ENCODE assay signal across 8 cellular contexts in the genomic region with DNA sequence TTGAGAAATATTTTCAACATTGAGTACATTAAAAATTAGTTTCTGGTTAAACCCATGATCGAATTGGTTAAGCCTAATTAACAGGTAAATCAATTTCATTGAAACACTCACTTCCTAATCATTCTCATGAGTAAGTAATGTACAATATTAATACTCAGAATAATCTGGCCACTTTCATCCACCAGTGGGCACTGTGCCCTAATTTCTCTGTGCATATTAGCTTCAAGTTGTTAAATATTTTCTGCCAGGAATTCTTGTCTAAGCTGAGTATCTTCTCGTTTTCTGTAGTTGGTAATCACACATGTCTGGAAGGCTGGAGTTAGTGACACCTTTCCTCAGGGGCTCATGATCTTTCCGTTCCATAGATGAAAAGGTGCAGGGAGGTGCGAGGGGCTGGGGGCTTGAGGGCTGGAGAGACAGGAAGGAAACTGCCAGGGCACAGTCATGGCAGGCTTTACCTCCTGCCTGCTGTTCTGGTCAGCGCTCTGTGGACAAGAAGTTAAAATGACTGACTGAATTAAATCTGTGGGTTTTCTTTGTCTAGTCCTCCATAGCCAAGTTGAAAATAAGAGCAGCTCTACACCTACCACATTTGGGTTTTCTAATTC.
DNase-seq lines count a peak whose midpoint lies in the region; ATAC-seq, FAIRE-seq and TF ChIP-seq lines count a peak whose summit lies in the region.

No MANE protein-coding gene starts in this region.

- FAIRE-seq in GM12892 (lab: Jason Lieb, UNC), result peak; percentile 40

- intact Hi-C loops in naive thymus-derived CD4-positive, alpha-beta T cell (cut with micrococcal nuclease), result loop anchor here (1.0 to 5.0 kb wide), 5 partner anchors 43 to 686 kb away; no protein-coding TSS in a partner anchor

- H3K9me3 ChIP-seq in OCI-LY3 (ENCODE audit: insufficient read depth, low read length), result no peaks in the 10 kb centered on the region
- no peaks in the 10 kb centered on the region for H3K9me3 ChIP-seq in naive thymus-derived CD4-positive, alpha-beta T cell (ENCODE audit: control insufficient read depth in 2 of 3, low read length in 3 of 3)

- DNase-seq in COLO668 (lab: John Stamatoyannopoulos, UW; ENCODE audit: unreplicated experiment) (peak; percentile 45), GM12892 (ENCODE audit: insufficient read length) (no peak), NCI-H774 (lab: John Stamatoyannopoulos, UW) (no peak), NCI-H1048 (lab: John Stamatoyannopoulos, UW) (no peak)
- peak; percentile 9 for DNase-seq in central memory CD4-positive, alpha-beta T cell
- DNase-seq in naive thymus-derived CD4-positive, alpha-beta T cell, result peak in 4 of 9 donors; percentile 17 to 22 (median 20)

- no peaks in the 10 kb centered on the region for H3K4me1 ChIP-seq in OCI-LY3 (ENCODE audit: low read length)
- peaks cover 0 to 2% of the 10 kb centered on the region in 2 donors for H3K4me1 ChIP-seq in naive thymus-derived CD4-positive, alpha-beta T cell (ENCODE audit: control insufficient read depth in 2 of 2, insufficient read depth in 2 of 2, low read length in 2 of 2)

- TF ChIP-seq CTCF in OCI-LY3 (IDR thresholded peaks at IDR 0.05; ENCODE audit: low read depth, low read length), result peak; percentile 60

- H3K27ac Mint-ChIP-seq in naive thymus-derived CD4-positive, alpha-beta T cell, result no peak overlapping the region

- no peak for TF ChIP-seq POLR2A in GM12892 (IDR thresholded peaks at IDR 0.05; ENCODE audit: low read depth, low read length)

- H3K4me1 Mint-ChIP-seq in naive thymus-derived CD4-positive, alpha-beta T cell, result peaks cover 0 to 15% (median 10%) of the 10 kb centered on the region in 7 donors

- CTCF ChIA-PET in naive thymus-derived CD4-positive, alpha-beta T cell (lab: Charles Lee), result interaction anchor here (0.6 to 1.2 kb wide), 3 partner anchors 187 to 686 kb away, joined by 3 to 6 read pairs (median 4); no protein-coding TSS in a partner anchor

- POLR2A ChIA-PET in naive thymus-derived CD4-positive, alpha-beta T cell (lab: Charles Lee), result no interaction called here

- peak overlapping the region in 1 of 10 donors; percentile 4 for H3K4me3 Mint-ChIP-seq in naive thymus-derived CD4-positive, alpha-beta T cell

- no peaks in the 10 kb centered on the region for H3K9me3 Mint-ChIP-seq in naive thymus-derived CD4-positive, alpha-beta T cell

- H3K4me3 ChIP-seq in OCI-LY3 (ENCODE audit: low read length), result no peak overlapping the region
- no peak overlapping the region for H3K4me3 ChIP-seq in naive thymus-derived CD4-positive, alpha-beta T cell (ENCODE audit: low read length)

- peak overlapping the region; percentile 39 for H3K4me2 ChIP-seq in OCI-LY3 (ENCODE audit: low read length)

- no peak overlapping the region; the same call in 1 of the 2 replicates for H2AFZ ChIP-seq in OCI-LY3 (ENCODE audit: low read depth, low read length)

- no peaks in the 10 kb centered on the region for H3K36me3 ChIP-seq in OCI-LY3 (replicated peaks; ENCODE audit: low read depth, low read length)
- H3K36me3 ChIP-seq in naive thymus-derived CD4-positive, alpha-beta T cell (ENCODE audit: control insufficient read depth in 2 of 3, insufficient read depth in 3 of 3, low read length in 3 of 3), result no peaks in the 10 kb centered on the region

- no peaks in the 10 kb centered on the region for H3K79me2 ChIP-seq in OCI-LY3 (ENCODE audit: low read length)

- no peak overlapping the region for H3K27ac ChIP-seq in OCI-LY3 (ENCODE audit: low read length)
- H3K27ac ChIP-seq in naive thymus-derived CD4-positive, alpha-beta T cell (ENCODE audit: low read depth, low read length), result no peak overlapping the region

- H3K9ac ChIP-seq in OCI-LY3 (ENCODE audit: low read length), result no peak overlapping the region

- peak; percentile 51 for ATAC-seq in naive thymus-derived CD4-positive, alpha-beta T cell
- ATAC-seq in HG02571 (IDR thresholded peaks at IDR 0.05; ENCODE audit: unreplicated experiment), result no peak

- H3K36me3 Mint-ChIP-seq in naive thymus-derived CD4-positive, alpha-beta T cell, result no peaks in the 10 kb centered on the region

- H3K27me3 Mint-ChIP-seq in naive thymus-derived CD4-positive, alpha-beta T cell, result peaks cover 0 to 29% (median 11%) of the 10 kb centered on the region in 5 donors

- H4K20me1 ChIP-seq in OCI-LY3 (ENCODE audit: insufficient read depth, low read length), result no peaks in the 10 kb centered on the region

- no peaks in the 10 kb centered on the region for H3K27me3 ChIP-seq in OCI-LY3 (ENCODE audit: low read depth, low read length)
- H3K27me3 ChIP-seq in naive thymus-derived CD4-positive, alpha-beta T cell (ENCODE audit: control insufficient read depth in 2 of 2, insufficient read depth in 2 of 2, low read length in 2 of 2), result no peaks in the 10 kb centered on the region

Comparison
In these comparisons a context has a peak if more than half of its experiments do, and no peak if none do; other contexts are left out.
1. DNase-seq: peak in COLO668 (single experiment) and central memory CD4-positive, alpha-beta T cell (single experiment); none in GM12892 (single experiment), NCI-H774 (single experiment) and NCI-H1048 (single experiment).